21 cellular contexts compared by ENCODE assay signal in the genomic region with DNA sequence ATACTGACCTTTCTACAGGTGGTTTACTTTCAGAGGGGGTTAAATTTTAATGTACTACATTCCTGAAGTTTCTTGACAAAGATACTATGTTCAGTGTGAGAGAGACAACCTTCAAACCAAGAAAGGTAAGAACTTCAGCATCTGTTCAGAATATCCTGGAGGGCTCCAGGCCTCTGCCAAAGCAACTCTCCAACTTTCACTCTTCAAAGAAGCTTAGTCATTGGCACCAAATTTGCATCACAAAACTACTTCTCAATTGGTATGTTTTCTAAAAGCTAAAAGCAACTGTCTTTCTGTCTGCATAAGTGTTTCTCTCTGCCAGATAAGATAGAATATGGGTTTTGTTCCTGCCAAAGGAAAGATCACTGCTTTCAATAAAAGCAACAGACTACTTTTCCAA.
DNase-seq lines count a peak whose midpoint lies in the region; ATAC-seq, FAIRE-seq and TF ChIP-seq lines count a peak whose summit lies in the region.
"Had no signal": no experiment of that assay in that cellular context is flagged by ENCODE, and none has a peak within 500 bp of the region (broad histone marks: within the 10 kb centered on the region; RNA-seq: fewer than 3 reads in every experiment).

No MANE protein-coding gene starts in this region.

- no peak overlapping the region for H4K5ac ChIP-seq in H1 (ENCODE audit: insufficient read length, low read depth, low read length)

- H2AFZ ChIP-seq in H1 (ENCODE audit: low read length) = no peak overlapping the region

- H3K36me3 ChIP-seq in HUES6 (ENCODE audit: control insufficient read depth, insufficient read depth, low read length) = no peaks in the 10 kb centered on the region
- no peaks in the 10 kb centered on the region for H3K36me3 ChIP-seq in H1 (ENCODE audit: control insufficient read depth in 2 of 4, insufficient read depth in 4 of 4, low read length in 3 of 4)
- H3K36me3 ChIP-seq in effector memory CD4-positive, alpha-beta T cell (ENCODE audit: control insufficient read depth, insufficient read depth, low read length) = no peaks in the 10 kb centered on the region
- H3K36me3 ChIP-seq: BLaER1 had no signal

- peak overlapping the region in 1 of 2 experiments; percentile 9; a peak in 2 of 4 replicates for H3K4me2 ChIP-seq in H1 (ENCODE audit: insufficient read depth in 1 of 2, low read depth in 2 of 2, low read length in 2 of 2)
- H3K4me2 ChIP-seq: A549, BLaER1 had no signal

- H3K9me3 ChIP-seq in HUES6 (ENCODE audit: control insufficient read depth, insufficient read depth, low read depth, low read length) (peaks cover 8% of the 10 kb centered on the region; the same call in 1 of the 2 replicates), H1 (ENCODE audit: insufficient read depth in 2 of 2, low read depth in 1 of 2, low read length in 1 of 2) (no peaks in the 10 kb centered on the region)
- no peaks in the 10 kb centered on the region for H3K9me3 ChIP-seq in effector memory CD4-positive, alpha-beta T cell (ENCODE audit: control insufficient read depth, low read length)
- H3K9me3 ChIP-seq: A549, BLaER1 had no signal

- H4K91ac ChIP-seq in H1 (replicated peaks; ENCODE audit: insufficient read length, low read length) = no peak overlapping the region

- TF ChIP-seq EP300 in H1 (IDR thresholded peaks at IDR 0.05; ENCODE audit: borderline replicate concordance in 1 of 2, low read depth in 2 of 2, low read length in 2 of 2) = no peak

- ATAC-seq in GM21423 (IDR thresholded peaks at IDR 0.05; ENCODE audit: unreplicated experiment) = no peak
- ATAC-seq: A549, GM12878, HCT116, HepG2 had no signal

- H2BK120ac ChIP-seq in H1 (replicated peaks; ENCODE audit: low read depth, low read length) = no peak overlapping the region

- H3K18ac ChIP-seq in H1 (ENCODE audit: extremely low read depth, low read length) = no peak overlapping the region

- H3K9ac ChIP-seq in HUES6 (ENCODE audit: low read length) = peak overlapping the region; percentile 26
- H3K9ac ChIP-seq in H1 (replicated peaks in 1 of 4; ENCODE audit: extremely low read depth in 1 of 4, low read depth in 3 of 4, low read length in 3 of 4) = no peak overlapping the region
- H3K9ac ChIP-seq: BLaER1 had no signal

- peaks cover 40% of the 10 kb centered on the region for H3K4me1 ChIP-seq in HUES6 (ENCODE audit: control insufficient read depth, insufficient read depth, low read length)
- H3K4me1 ChIP-seq in H1 (replicated peaks in 1 of 4; ENCODE audit: control insufficient read depth in 3 of 4, insufficient read depth in 4 of 4, low read length in 3 of 4) = peaks cover 0 to 15% (median 9%) of the 10 kb centered on the region in 4 experiments; a peak in 3 of 7 replicates
- H3K4me1 ChIP-seq in effector memory CD4-positive, alpha-beta T cell (ENCODE audit: control insufficient read depth, insufficient read depth, low read length, poor library complexity, severe bottlenecking) = no peaks in the 10 kb centered on the region
- H3K4me1 ChIP-seq: A549, BLaER1 had no signal

- H4K20me1 ChIP-seq in H1 (replicated peaks in 1 of 2; ENCODE audit: control insufficient read depth in 1 of 2, insufficient read depth in 2 of 2, low read length in 2 of 2) = no peaks in the 10 kb centered on the region
- H4K20me1 ChIP-seq: BLaER1 had no signal

- no peak for TF ChIP-seq POLR2A in H1 (IDR thresholded peaks at IDR 0.05; ENCODE audit: control extremely low read depth in 1 of 2, low read depth in 2 of 2, low read length in 2 of 2)

- POLR2A ChIA-PET in H1 (lab: Charles Lee; ENCODE audit: partially characterized antibody) = no interaction called here

- TF ChIP-seq CTCF in H1 (IDR thresholded peaks at IDR 0.05; ENCODE audit: control extremely low read depth in 1 of 3, insufficient read depth in 1 of 3, low read depth in 1 of 3, low read length in 3 of 3) = no peak

- no peak overlapping the region for H3K56ac ChIP-seq in H1 (replicated peaks; ENCODE audit: insufficient read length, low read depth, low read length)

- H3K23ac ChIP-seq in H1 (ENCODE audit: insufficient read length) = no peak overlapping the region

- no peak overlapping the region for H3K4ac ChIP-seq in H1 (replicated peaks; ENCODE audit: insufficient read length, low read depth, low read length)

- no peak overlapping the region for H3K14ac ChIP-seq in H1 (ENCODE audit: insufficient read length)

- no peak overlapping the region for H2BK5ac ChIP-seq in H1 (ENCODE audit: low read depth, low read length)

- H2BK20ac ChIP-seq in H1 (ENCODE audit: low read length) = 0 out of 2 replicates have a peak overlapping the region, but pooled peaks have one; percentile 24

- no peaks in the 10 kb centered on the region for H3K27me3 ChIP-seq in HUES6 (ENCODE audit: control insufficient read depth, insufficient read depth, low read length)
- H3K27me3 ChIP-seq in H1 (replicated peaks in 1 of 4; ENCODE audit: control insufficient read depth in 3 of 4, extremely low read depth in 1 of 4, insufficient read depth in 3 of 4, low read length in 3 of 4) = no peaks in the 10 kb centered on the region
- no peaks in the 10 kb centered on the region for H3K27me3 ChIP-seq in effector memory CD4-positive, alpha-beta T cell (replicated peaks; ENCODE audit: control insufficient read depth, insufficient read depth, low read length, poor library complexity, severe bottlenecking)
- H3K27me3 ChIP-seq: BLaER1 had no signal

- CTCF ChIA-PET in H1 (lab: Charles Lee; ENCODE audit: partially characterized antibody) = interaction anchor here (0.7 to 1.8 kb wide), 5 partner anchors 9 to 119 kb away, joined by 3 to 5 read pairs (median 5); no protein-coding TSS in a partner anchor

- no peak overlapping the region for H2AK5ac ChIP-seq in H1 (ENCODE audit: low read depth, low read length)

- H3K79me1 ChIP-seq in H1 (ENCODE audit: low read depth, low read length) = no peaks in the 10 kb centered on the region

- H3K79me2 ChIP-seq in H1 (ENCODE audit: control insufficient read depth in 1 of 2, insufficient read depth in 2 of 2, low read length in 2 of 2) = no peaks in the 10 kb centered on the region

- no peak overlapping the region for H4K8ac ChIP-seq in H1 (ENCODE audit: extremely low read depth, insufficient read depth, low read length)

- H2BK12ac ChIP-seq in H1 (ENCODE audit: low read depth, low read length) = no peak overlapping the region

- H3K27ac ChIP-seq in HUES6 (ENCODE audit: low read depth, low read length) (peak overlapping the region; percentile 54), H1 (ENCODE audit: low read depth, low read length) (no peak overlapping the region)
- H3K27ac ChIP-seq in effector memory CD4-positive, alpha-beta T cell (ENCODE audit: insufficient read depth, low read length, poor library complexity, severe bottlenecking) = no peak overlapping the region
- H3K27ac ChIP-seq: 22Rv1, A549, BLaER1 had no signal

- H3K4me3 ChIP-seq in HUES6 (ENCODE audit: low read depth, low read length) = no peak overlapping the region
- H3K4me3 ChIP-seq in H1 (ENCODE audit: extremely low read depth in 1 of 4, insufficient read depth in 2 of 4, low read depth in 3 of 4, low read length in 4 of 4) = no peak overlapping the region; a peak in 1 of 8 replicates
- no peak overlapping the region for H3K4me3 ChIP-seq in effector memory CD4-positive, alpha-beta T cell (ENCODE audit: insufficient read depth, low read depth, low read length, poor library complexity, severe bottlenecking)
- H3K4me3 ChIP-seq: A549, BLaER1, GM12878 had no signal

- DNase-seq in ELF-1 (ENCODE audit: low read depth, low spot score) = peak; percentile 38
- no peak for DNase-seq in H1 (ENCODE audit: low read depth in 1 of 2, low spot score in 2 of 2)
- peak; percentile 4 for DNase-seq in medulla oblongata (ENCODE audit: extremely low spot score)
- DNase-seq in effector memory CD4-positive, alpha-beta T cell = no peak
- no peak for DNase-seq in COR-L47 (lab: John Stamatoyannopoulos, UW)
- no peak for DNase-seq in HTR-8/SVneo (ENCODE audit: insufficient read length, low spot score)
- DNase-seq: AML-193; Calu3; CD4-positive, alpha-beta memory T cell; DMS79 treated with DMSO at 0.1 percent for 48 hours; HFFc6; KBM-7 had no signal

- H2BK15ac ChIP-seq in H1 (ENCODE audit: low read length) = no peak overlapping the region

- no peaks in the 10 kb centered on the region for H3K23me2 ChIP-seq in H1 (ENCODE audit: low read depth, low read length)

- no peak for TF ChIP-seq RAD21 in H1 (IDR thresholded peaks at IDR 0.05 in 1 of 2, conservative IDR thresholded peaks at IDR 0.05 in 1 of 2; ENCODE audit: low read depth in 2 of 2, low read length in 2 of 2)

- FAIRE-seq in H1 (lab: Jason Lieb, UNC) = no peak
- no peak for FAIRE-seq in HTR-8/SVneo (lab: Jason Lieb, UNC)
- FAIRE-seq: A549, GM12878, H54, HepG2 had no signal

TF ChIP-seq in H1, 55 proteins besides CTCF, POLR2A, EP300 and RAD21:
- TF ChIP-seq JUND (IDR thresholded peaks at IDR 0.05; ENCODE audit: low read length) (no peak), ZNF274 (IDR thresholded peaks at IDR 0.05; ENCODE audit: borderline replicate concordance, extremely low read depth, low read length) (no peak), RXRA (IDR thresholded peaks at IDR 0.05; ENCODE audit: insufficient read depth, low read depth, low read length) (no peak)

Comparison
In these comparisons a context has a peak if more than half of its experiments do, and no peak if none do; other contexts are left out.
1. DNase-seq: peak in ELF-1 (single experiment) and medulla oblongata (single experiment); none in H1 (0 of 2), effector memory CD4-positive, alpha-beta T cell (0 of 3), COR-L47 (single experiment) and HTR-8/SVneo (single experiment).